ENCODE assay signal across 8 cellular contexts in genomic region chr1:243253927-243254232, GRCh38. TPM values are rescaled to one million over a fixed set of nuclear protein-coding genes. Genes with fewer than 3 reads are reported as not detected.
DNase-seq lines count a peak whose midpoint lies in the region; ATAC-seq, FAIRE-seq and TF ChIP-seq lines count a peak whose summit lies in the region.

No MANE protein-coding gene starts in this region.

- H3K36me3 ChIP-seq in HCT116 (ENCODE audit: control insufficient read depth in 1 of 2, insufficient read depth in 2 of 2, low read length in 2 of 2) = no peaks in the 10 kb centered on the region
- H3K36me3 ChIP-seq in K562 (ENCODE audit: control insufficient read depth, insufficient read depth, low read length) = peaks cover 6% of the 10 kb centered on the region; the same call in 1 of the 3 replicates
- H3K36me3 ChIP-seq in mesendoderm (ENCODE audit: control insufficient read depth, insufficient read depth, low read length) = no peaks in the 10 kb centered on the region

- no peaks in the 10 kb centered on the region for H3K79me1 ChIP-seq in mesendoderm (ENCODE audit: low read length)

- H3K9me3 ChIP-seq in HCT116 (ENCODE audit: control insufficient read depth in 1 of 2, insufficient read depth in 1 of 2, low read depth in 1 of 2, low read length in 2 of 2) (no peaks in the 10 kb centered on the region), K562 (replicated peaks; ENCODE audit: control insufficient read depth, insufficient read depth, low read depth, low read length) (no peaks in the 10 kb centered on the region)

- POLR2A ChIA-PET in HCT116 (lab: Charles Lee) (no interaction called here), K562 (lab: Yijun Ruan, JAX) (interaction anchor here (1.1 to 4.1 kb wide), 4 partner anchors 9 to 16 kb away, joined by 4 to 19 read pairs (median 9); no protein-coding TSS in a partner anchor)

- intact Hi-C loops in HCT116 (cut with micrococcal nuclease) (loop anchor here (2.0 kb wide), 1 partner anchor 15 kb away; no protein-coding TSS in a partner anchor), K562 (cut with micrococcal nuclease) (loop anchor here (2.0 kb wide), 2 partner anchors 41 to 49 kb away; no protein-coding TSS in a partner anchor)

- peak overlapping the region; percentile 99 for H3K56ac ChIP-seq in mesendoderm (ENCODE audit: low read length)

- TF ChIP-seq EP300 in K562 (IDR thresholded peaks at IDR 0.05; ENCODE audit: low read length) = no peak

- no peaks in the 10 kb centered on the region for H3K9me1 ChIP-seq in K562 (ENCODE audit: control insufficient read depth, insufficient read depth, low read length)

- H2AFZ ChIP-seq in HCT116 (ENCODE audit: low read depth, low read length, poor library complexity, severe bottlenecking) (no peak overlapping the region), K562 (ENCODE audit: low read depth, low read length) (peak overlapping the region; percentile 80; the same call in 1 of the 2 replicates)

- BruUV-seq in HCT116 (replicated peaks; lab: Mats Ljungman, UMichigan) (TSS peak; percentile 61), K562 (replicated peaks; lab: Mats Ljungman, UMichigan) (no TSS peak)

- peak overlapping the region; percentile 88 for H3K4me3 ChIP-seq in AG10803 (ENCODE audit: low read length)
- H3K4me3 ChIP-seq in HCT116 (replicated peaks in 1 of 2; ENCODE audit: low read depth in 1 of 2, low read length in 2 of 2) = peak overlapping the region; percentile 80 to 94
- H3K4me3 ChIP-seq in K562 = peak overlapping the region; percentile 82
- H3K4me3 ChIP-seq in mesendoderm (ENCODE audit: low read length) = peak overlapping the region; percentile 87

- H4K20me1 ChIP-seq in HCT116 (ENCODE audit: insufficient read depth) (no peaks in the 10 kb centered on the region; the same call in 1 of the 2 replicates), K562 (replicated peaks; ENCODE audit: control insufficient read depth, insufficient read depth, low read length) (no peaks in the 10 kb centered on the region)

- H3K9ac ChIP-seq in HCT116 (ENCODE audit: low read length) = peak overlapping the region; percentile 83
- H3K9ac ChIP-seq in K562 (ENCODE audit: insufficient read depth in 1 of 2, low read depth in 2 of 2, low read length in 2 of 2) = peak overlapping the region; percentile 83 to 96
- peak overlapping the region; percentile 91 for H3K9ac ChIP-seq in mesendoderm (ENCODE audit: low read length)

- H4K8ac ChIP-seq in mesendoderm (ENCODE audit: low read depth, low read length) = no peak overlapping the region

- DNase-seq in AG10803 (ENCODE audit: low read depth) (no peak), HCT116 (ENCODE audit: low read depth, low spot score) (no peak), K562 (ENCODE audit: extremely low read depth in 1 of 4, low spot score in 3 of 4) (peak in 1 of 4 experiments; percentile 40), mesendoderm (no peak), KG1 (lab: John Stamatoyannopoulos, UW) (no peak), NCI-H524 treated with DMSO at 0.1 percent for 48 hours (lab: John Stamatoyannopoulos, UW) (no peak), COLO829 (ENCODE audit: low spot score) (no peak)

- H3K79me2 ChIP-seq in HCT116 (ENCODE audit: insufficient read depth, low read length) = peaks cover 85% of the 10 kb centered on the region
- H3K79me2 ChIP-seq in K562 (ENCODE audit: control insufficient read depth, insufficient read depth, low read length) = peaks cover 92% of the 10 kb centered on the region
- peaks cover 34% of the 10 kb centered on the region for H3K79me2 ChIP-seq in mesendoderm (ENCODE audit: control insufficient read depth, insufficient read depth, low read length)

- no peak overlapping the region for H2BK120ac ChIP-seq in mesendoderm (ENCODE audit: low read depth, low read length)

- H2AK5ac ChIP-seq in mesendoderm (ENCODE audit: low read length) = no peak overlapping the region

- TF ChIP-seq POLR2A in HCT116 (IDR thresholded peaks at IDR 0.05; ENCODE audit: borderline replicate concordance, extremely low read depth, insufficient read depth, insufficient read length) (no peak), K562 (conservative IDR thresholded peaks at IDR 0.05) (no peak)

- H3K4me1 ChIP-seq in HCT116 (ENCODE audit: control insufficient read depth in 1 of 2, insufficient read depth in 2 of 2, low read length in 2 of 2) (peaks cover 17 to 30% of the 10 kb centered on the region in 2 experiments), K562 (replicated peaks in 1 of 2; ENCODE audit: control insufficient read depth in 2 of 2, insufficient read depth in 2 of 2, low read length in 2 of 2) (peaks cover 5 to 16% of the 10 kb centered on the region in 2 experiments; a peak in 4 of 5 replicates), mesendoderm (ENCODE audit: control insufficient read depth, low read depth, low read length) (no peaks in the 10 kb centered on the region)

- peak overlapping the region; percentile 91; the same call in 1 of the 2 replicates for H3K27ac ChIP-seq in HCT116 (ENCODE audit: low read depth, low read length)
- peak overlapping the region; percentile 97 for H3K27ac ChIP-seq in K562 (ENCODE audit: extremely low read depth, low read depth, low read length)
- no peak overlapping the region for H3K27ac ChIP-seq in mesendoderm (ENCODE audit: low read depth, low read length)

- no peak overlapping the region for H3K4ac ChIP-seq in mesendoderm (ENCODE audit: low read depth, low read length)

- RAD21 ChIA-PET in HCT116 (lab: Charles Lee; ENCODE audit: low non-redundant PET in 1 of 2, low total read pairs in 2 of 2, uncharacterized antibody in 2 of 2, unreplicated experiment in 2 of 2) = no interaction called here

- CTCF ChIA-PET in HCT116 (lab: Charles Lee) = no interaction called here
- CTCF ChIA-PET in K562 (lab: Yijun Ruan, JAX; ENCODE audit: low intra/inter-chr PET ratio) = no interaction called here

- H3K18ac ChIP-seq in mesendoderm (ENCODE audit: low read length) = peak overlapping the region; percentile 94

- no peak overlapping the region for H2BK15ac ChIP-seq in mesendoderm (replicated peaks; ENCODE audit: low read depth)

- H2BK5ac ChIP-seq in mesendoderm (ENCODE audit: low read length) = no peak overlapping the region

- H3K27me3 ChIP-seq in HCT116 (ENCODE audit: insufficient read depth, low read length) = no peaks in the 10 kb centered on the region
- H3K27me3 ChIP-seq in K562 (ENCODE audit: control insufficient read depth in 2 of 2, insufficient read depth in 2 of 2, low read length in 2 of 2) = no peaks in the 10 kb centered on the region
- H3K27me3 ChIP-seq in mesendoderm (ENCODE audit: insufficient read depth, low read length, poor library complexity) = no peaks in the 10 kb centered on the region

- no peaks in the 10 kb centered on the region for H3K9me2 ChIP-seq in HCT116 (ENCODE audit: insufficient read depth)

- no peak for TF ChIP-seq RAD21 in HCT116 (IDR thresholded peaks at IDR 0.05; ENCODE audit: low read depth)
- no peak for TF ChIP-seq RAD21 in K562 (CRISPR knock-in tag; conservative IDR thresholded peaks at IDR 0.05 in 1 of 2, IDR thresholded peaks at IDR 0.05 in 1 of 2)

- TF ChIP-seq CTCF in AG10803 (conservative IDR thresholded peaks at IDR 0.05; ENCODE audit: low read length) (no peak), HCT116 (IDR thresholded peaks at IDR 0.05 in 2 of 3, conservative IDR thresholded peaks at IDR 0.05 in 1 of 3; ENCODE audit: borderline replicate concordance in 1 of 3, insufficient read depth in 1 of 3, low read depth in 2 of 3, low read length in 2 of 3) (no peak), K562 (IDR thresholded peaks at IDR 0.05 in 2 of 3, conservative IDR thresholded peaks at IDR 0.05 in 1 of 3; ENCODE audit: insufficient read depth in 2 of 3, low read depth in 1 of 3, low read length in 3 of 3) (no peak)

- FAIRE-seq in K562 (lab: Jason Lieb, UNC) = no peak

- ATAC-seq in HCT116 (no peak), K562 (no peak), HG02938 (IDR thresholded peaks at IDR 0.05; ENCODE audit: unreplicated experiment) (no peak)

- in situ Hi-C loops in K562 (cut with MboI) = no loop called here

- no peak overlapping the region for H4K5ac ChIP-seq in mesendoderm (ENCODE audit: low read length)

- WGBS in K562 (ENCODE audit: insufficient coverage, low coverage, missing lambda C conversion rate) = 2% methylated on average over 4 of the region's 4 CpGs
- WGBS in mesendoderm (ENCODE audit: extremely low coverage, insufficient coverage, low lambda C conversion rate) = no CpG with 5 or more reads among the region's 4 CpGs

- no peak overlapping the region for H3K23ac ChIP-seq in mesendoderm (ENCODE audit: low read length)

- H3K4me2 ChIP-seq in HCT116 (ENCODE audit: low read length) (peak overlapping the region; percentile 82), K562 (ENCODE audit: insufficient read depth, low read length) (peak overlapping the region; percentile 90), mesendoderm (ENCODE audit: low read length) (peak overlapping the region; percentile 88)

RNA-seq across cellular contexts. Expression of gene CEP170, which starts 1.2 kb away (rescaled TPM):
- total RNA-seq in HCT116 (2021; ENCODE audit: unreplicated experiment) (55.2 TPM), K562 (2014; rRNA removed) (57.3 and 63.8 TPM in 2 replicates), K562 (2014; rRNA removed; fragmentation: Illumina TruSeq; extraction: Trizol) (89.0 and 102 TPM in 2 replicates), K562 (2015; rRNA removed; fragmentation: Illumina TruSeq; extraction: Trizol) (93.6 and 110 TPM in 2 replicates), K562 (2021) (73.6 and 82.0 TPM in 2 replicates)
- 17.0 and 20.9 TPM in 2 replicates for polyA plus RNA-seq in HCT116 (2012)
- 77.5 and 254 TPM in 2 replicates for total RNA-seq in K562 (2011; cell fraction: chromatin; rRNA removed; ENCODE audit: low replicate concordance)
- 38.5 and 51.8 TPM in 2 replicates for total RNA-seq in K562 (2011; cell fraction: nucleolus; rRNA removed)
- total RNA-seq in K562 (2011; cell fraction: nucleoplasm; rRNA removed) = 83.7 and 95.0 TPM in 2 replicates
- polyA plus RNA-seq in K562 (2011; rRNA removed) (94.4 and 104 TPM in 2 replicates), K562 (2014; fragmentation: Illumina TruSeq; extraction: Trizol) (58.0 and 68.5 TPM in 2 replicates), K562 (2014; fragmentation: Nextera tagmentation; extraction: Ambion mirVana) (10 to 100 TPM; 22.6 to 24.6 TPM), K562 (2014; rRNA removed) (47.2 and 53.6 TPM in 2 replicates)
- polyA plus RNA-seq in K562 (2011; cell fraction: cytosol; rRNA removed) = 23.4 and 61.8 TPM in 2 replicates
- polyA plus RNA-seq in K562 (2011; cell fraction: nucleus; rRNA removed) = 102 and 139 TPM in 2 replicates
- 34.8 and 35.9 TPM in 2 replicates for polyA plus RNA-seq in K562 (2012)
- polyA minus RNA-seq in K562 (2011; rRNA and poly(A)+ RNA removed) = 211 and 286 TPM in 2 replicates
- 54.7 and 83.7 TPM in 2 replicates for polyA minus RNA-seq in K562 (2011; cell fraction: cytosol; rRNA and poly(A)+ RNA removed)
- polyA minus RNA-seq in K562 (2011; cell fraction: nucleus; rRNA and poly(A)+ RNA removed) = 128 and 283 TPM in 2 replicates
- 57.2 TPM for polyA plus RNA-seq in mesendoderm (2013, experiment 1 of 2)
- polyA plus RNA-seq in mesendoderm (2013, experiment 2 of 2) = 58.5 TPM

RNA-seq across cellular contexts. Expression of gene SDCCAG8, which starts 2.0 kb away (rescaled TPM):
- total RNA-seq in HCT116 (2021; ENCODE audit: unreplicated experiment) (38.2 TPM), K562 (2014; rRNA removed) (17.9 and 22.7 TPM in 2 replicates), K562 (2014; rRNA removed; fragmentation: Illumina TruSeq; extraction: Trizol) (24.5 and 25.4 TPM in 2 replicates), K562 (2015; rRNA removed; fragmentation: Illumina TruSeq; extraction: Trizol) (26.6 and 32.6 TPM in 2 replicates), K562 (2021) (23.8 and 26.1 TPM in 2 replicates)
- 42.7 and 47.5 TPM in 2 replicates for polyA plus RNA-seq in HCT116 (2012)
- 59.4 and 127 TPM in 2 replicates for total RNA-seq in K562 (2011; cell fraction: chromatin; rRNA removed; ENCODE audit: low replicate concordance)
- total RNA-seq in K562 (2011; cell fraction: nucleolus; rRNA removed) = 15.7 and 21.7 TPM in 2 replicates
- total RNA-seq in K562 (2011; cell fraction: nucleoplasm; rRNA removed) = 42.4 and 44.1 TPM in 2 replicates
- polyA plus RNA-seq in K562 (2011; rRNA removed) (36.7 and 38.7 TPM in 2 replicates), K562 (2014; fragmentation: Illumina TruSeq; extraction: Trizol) (17.5 and 25.0 TPM in 2 replicates), K562 (2014; fragmentation: Nextera tagmentation; extraction: Ambion mirVana) (10 to 100 TPM; 21.6 to 29.6 TPM), K562 (2014; rRNA removed) (17.4 and 28.8 TPM in 2 replicates)
- 17.0 and 20.6 TPM in 2 replicates for polyA plus RNA-seq in K562 (2011; cell fraction: cytosol; rRNA removed)
- 24.8 and 39.9 TPM in 2 replicates for polyA plus RNA-seq in K562 (2011; cell fraction: nucleus; rRNA removed)
- polyA plus RNA-seq in K562 (2012) = 17.8 and 30.1 TPM in 2 replicates
- 56.5 and 97.6 TPM in 2 replicates for polyA minus RNA-seq in K562 (2011; rRNA and poly(A)+ RNA removed)
- polyA minus RNA-seq in K562 (2011; cell fraction: cytosol; rRNA and poly(A)+ RNA removed) = 11.2 and 20.3 TPM in 2 replicates
- polyA minus RNA-seq in K562 (2011; cell fraction: nucleus; rRNA and poly(A)+ RNA removed) = 25.3 and 52.1 TPM in 2 replicates
- polyA plus RNA-seq in mesendoderm (2013, experiment 1 of 2) = 9.5 TPM
- 8.9 TPM for polyA plus RNA-seq in mesendoderm (2013, experiment 2 of 2)
